Comparison of ENCODE assay signal across 29 cellular contexts in genomic region chr1:219669042-219669441, GRCh38. TPM values are rescaled to one million over a fixed set of nuclear protein-coding genes. Genes with fewer than 3 reads are reported as not detected.
"Had no signal": no experiment of that assay in that cellular context is flagged by ENCODE, and none has a peak within 500 bp of the region (broad histone marks: within the 10 kb centered on the region; RNA-seq: fewer than 3 reads in every experiment).

No MANE protein-coding gene starts in this region.

- H3K79me2 ChIP-seq: hepatocyte had no signal

- H3K4me2 ChIP-seq: hepatocyte had no signal

- H3K4me1 ChIP-seq: colonic mucosa, foreskin keratinocyte, left lung, lower lobe of right lung had no signal

- H2AFZ ChIP-seq: hepatocyte had no signal

- ATAC-seq: foreskin keratinocyte, gastroesophageal sphincter, heart left ventricle, left colon, left lung, left ventricle myocardium superior, lower lobe of right lung, mucosa of descending colon had no signal

- H3K4me3 ChIP-seq: colonic mucosa, dorsolateral prefrontal cortex, esophagus muscularis mucosa, gastroesophageal sphincter, heart left ventricle, hepatocyte, left lung, lower lobe of right lung, mucosa of descending colon had no signal

- H3K27me3 ChIP-seq: colonic mucosa, dorsolateral prefrontal cortex, esophagus muscularis mucosa, foreskin keratinocyte, gastroesophageal sphincter, heart left ventricle, hepatocyte, left lung had no signal

- H3K9me3 ChIP-seq: colonic mucosa, esophagus muscularis mucosa, gastroesophageal sphincter, heart left ventricle, left lung, lower lobe of right lung, mucosa of descending colon had no signal

- FAIRE-seq: endothelial cell of umbilical vein, frontal cortex, kidney had no signal

- H3K36me3 ChIP-seq: colonic mucosa, esophagus muscularis mucosa, gastroesophageal sphincter, heart left ventricle, left lung, lower lobe of right lung had no signal

- DNase-seq: colonic mucosa; cortex of kidney; dermis blood vessel endothelial cell; dorsolateral prefrontal cortex; effector CD4-positive, alpha-beta T cell; effector memory CD4-positive, alpha-beta T cell; foreskin keratinocyte; heart left ventricle; hypothalamus; immature natural killer cell; islet precursor cell; kidney; kidney glomerular epithelial cell; left colon; left lung; left ventricle myocardium superior; lower lobe of right lung; mesenchymal stem cell; mucosa of descending colon had no signal

- H3K27ac ChIP-seq: colonic mucosa, dorsolateral prefrontal cortex, esophagus muscularis mucosa, foreskin keratinocyte, gastroesophageal sphincter, heart left ventricle, hepatocyte, left lung, lower lobe of right lung had no signal

RNA-seq across cellular contexts. Expression of gene ZC3H11B, which starts 56.1 kb away (rescaled TPM):
- total RNA-seq: endothelial cell of umbilical vein, epithelial cell of proximal tubule, esophagus muscularis mucosa, fibroblast of lung, fibroblast of villous mesenchyme, frontal cortex, gastroesophageal sphincter, hepatocyte, left colon, lung microvascular endothelial cell, mesenteric fat pad, mucosa of descending colon had no signal
- polyA plus RNA-seq: endothelial cell of umbilical vein, foreskin keratinocyte, hepatocyte, immature natural killer cell had no signal
